In genomic region chr1:211978596-211978995, GRCh38 we compare ENCODE assay signal across 26 cellular contexts.
"Had no signal": no experiment of that assay in that cellular context is flagged by ENCODE, and none has a peak within 500 bp of the region (broad histone marks: within the 10 kb centered on the region; RNA-seq: fewer than 3 reads in every experiment).

No MANE protein-coding gene starts in this region.

- H3K27ac ChIP-seq: colonic mucosa, epithelial cell of prostate, esophagus squamous epithelium, gastrocnemius medialis, heart right ventricle, left lung, lower lobe of right lung had no signal

- H3K9me3 ChIP-seq: colonic mucosa, esophagus squamous epithelium, gastrocnemius medialis, heart right ventricle, left lung, lower lobe of right lung, mucosa of descending colon had no signal

- H3K4me1 ChIP-seq: colonic mucosa, gastrocnemius medialis, left lung had no signal

- FAIRE-seq: endometrium, islet of Langerhans, keratinocyte had no signal

- H3K4me3 ChIP-seq: colonic mucosa, esophagus squamous epithelium, gastrocnemius medialis, heart right ventricle, left lung, lower lobe of right lung, mucosa of descending colon had no signal

- DNase-seq: colonic mucosa; cortex of kidney; effector CD8-positive, alpha-beta T cell; effector memory CD8-positive, alpha-beta T cell; endodermal cell; erythroblast; esophagus squamous epithelium; foreskin fibroblast; foreskin melanocyte; gastrocnemius medialis; glutamatergic neuron; head of caudate nucleus; heart right ventricle; hippocampal formation; left cardiac atrium; left lung; left ventricle myocardium superior; lower lobe of right lung; mesenchymal stem cell; mucosa of descending colon; naive B cell had no signal

- H3K36me3 ChIP-seq: colonic mucosa had no signal

- ATAC-seq: effector memory CD8-positive, alpha-beta T cell; esophagus mucosa; gastrocnemius medialis; heart right ventricle; left cardiac atrium; left lung; left ventricle myocardium superior; lower lobe of right lung; mucosa of descending colon had no signal

- H3K27me3 ChIP-seq: colonic mucosa, esophagus squamous epithelium, gastrocnemius medialis, heart right ventricle, left lung had no signal
